Comparison of ENCODE assay signal across 24 cellular contexts in the genomic region with DNA sequence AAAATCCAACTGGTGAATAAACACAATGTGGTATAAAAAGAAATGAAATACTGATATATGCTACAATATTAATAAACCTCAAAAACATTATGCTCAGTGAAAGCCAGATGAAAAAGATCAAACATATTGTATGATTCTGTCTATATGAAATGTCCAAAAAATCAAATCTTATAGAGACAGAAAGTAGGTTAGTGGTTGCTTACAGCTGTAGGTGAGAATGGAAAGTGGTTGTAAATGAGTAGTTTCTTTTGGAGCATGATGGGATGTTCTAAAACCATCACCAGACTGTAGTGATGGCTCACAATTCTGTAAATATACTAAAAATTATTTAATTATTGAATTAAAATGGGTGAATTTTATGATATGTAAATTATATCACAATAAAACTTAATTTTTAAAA.
"Had no signal": no experiment of that assay in that cellular context is flagged by ENCODE, and none has a peak within 500 bp of the region (broad histone marks: within the 10 kb centered on the region; RNA-seq: fewer than 3 reads in every experiment).

No MANE protein-coding gene starts in this region.

- H3K4me2 ChIP-seq: hepatocyte had no signal

- H3K9me3 ChIP-seq: esophagus muscularis mucosa, gastroesophageal sphincter, left lung, lower lobe of right lung, mucosa of descending colon had no signal

- H3K27ac Mint-ChIP-seq: memory B cell, mesothelial cell of epicardium had no signal

- H3K27ac ChIP-seq: coronary artery, dorsolateral prefrontal cortex, esophagus muscularis mucosa, foreskin keratinocyte, gastroesophageal sphincter, heart left ventricle, hepatocyte, left lung, lower lobe of right lung had no signal

- H3K4me3 ChIP-seq: coronary artery, dorsolateral prefrontal cortex, esophagus muscularis mucosa, gastroesophageal sphincter, heart left ventricle, hepatocyte, left lung, lower lobe of right lung, mucosa of descending colon had no signal

- H3K4me1 Mint-ChIP-seq: mesothelial cell of epicardium had no signal

- H3K9me3 Mint-ChIP-seq: immature natural killer cell had no signal

- H3K4me1 ChIP-seq: esophagus muscularis mucosa, foreskin keratinocyte, gastroesophageal sphincter, heart left ventricle, left lung, lower lobe of right lung had no signal

- H3K27me3 Mint-ChIP-seq: memory B cell; naive B cell; naive thymus-derived CD8-positive, alpha-beta T cell had no signal

- H3K4me3 Mint-ChIP-seq: memory B cell; mesothelial cell of epicardium; naive B cell; naive thymus-derived CD8-positive, alpha-beta T cell had no signal

- H3K27me3 ChIP-seq: dorsolateral prefrontal cortex, esophagus muscularis mucosa, foreskin keratinocyte, gastroesophageal sphincter, heart left ventricle, hepatocyte, left lung had no signal

- H2AFZ ChIP-seq: hepatocyte had no signal

- FAIRE-seq: endothelial cell of umbilical vein, frontal cortex had no signal

- DNase-seq: dermis blood vessel endothelial cell; dorsolateral prefrontal cortex; effector CD4-positive, alpha-beta T cell; effector memory CD4-positive, alpha-beta T cell; foreskin keratinocyte; heart left ventricle; hypothalamus; immature natural killer cell; islet precursor cell; left cardiac atrium; left lung; left ventricle myocardium superior; lower lobe of right lung; mucosa of descending colon; naive B cell; naive thymus-derived CD8-positive, alpha-beta T cell had no signal

- ATAC-seq: foreskin keratinocyte; gastroesophageal sphincter; heart left ventricle; left cardiac atrium; left lung; left ventricle myocardium superior; lower lobe of right lung; mucosa of descending colon; naive thymus-derived CD8-positive, alpha-beta T cell had no signal
